1 cellular context compared by ENCODE assay signal in genomic region chr5:31639488-31640011, GRCh38.
TF ChIP-seq lines count a peak whose summit lies in the region.

No MANE protein-coding gene starts in this region.

TF ChIP-seq in HepG2, 621 proteins besides CTCF, POLR2A, EP300 and RAD21 (continued from another document):
- TF ChIP-seq THAP9 (CRISPR knock-in tag; IDR thresholded peaks at IDR 0.05; ENCODE audit: borderline replicate concordance) (no peak), HOXD1 (CRISPR knock-in tag; IDR thresholded peaks at IDR 0.05) (no peak), ZNF644 (CRISPR knock-in tag; IDR thresholded peaks at IDR 0.05; ENCODE audit: low read depth) (no peak), GATAD1 (CRISPR knock-in tag; IDR thresholded peaks at IDR 0.05) (no peak)
